ENCODE assay signal across 18 cellular contexts in genomic region chr12:46533723-46534122, GRCh38.
DNase-seq lines count a peak whose midpoint lies in the region; ATAC-seq and TF ChIP-seq lines count a peak whose summit lies in the region.
"Had no signal": no experiment of that assay in that cellular context is flagged by ENCODE, and none has a peak within 500 bp of the region (broad histone marks: within the 10 kb centered on the region; RNA-seq: fewer than 3 reads in every experiment).

No MANE protein-coding gene starts in this region.

- no peaks in the 10 kb centered on the region for H3K4me1 ChIP-seq in PC-3 (ENCODE audit: insufficient read depth, low read length)

- TF ChIP-seq CTCF in fibroblast of villous mesenchyme (IDR thresholded peaks at IDR 0.05; ENCODE audit: insufficient read depth, low read depth, low read length) (no peak), glutamatergic neuron (IDR thresholded peaks at IDR 0.05; ENCODE audit: partially characterized antibody, unreplicated experiment) (no peak), PC-3 (conservative IDR thresholded peaks at IDR 0.05; ENCODE audit: low read depth, low read length) (no peak)

- ATAC-seq in left ventricle myocardium superior, result peak; percentile 14
- ATAC-seq in left cardiac atrium, result no peak
- no peak for ATAC-seq in stimulated activated naive B cell treated with anti-CD40 and anti-IgM and Interleukin-4, amounts not matched to agents 10 μg/mL and 1 μg/mL and 100 μg/mL, for 72 hours (replicated peaks)
- no peak for ATAC-seq in PC-3
- ATAC-seq: CD8-positive, alpha-beta T cell had no signal

- intact Hi-C loops in left ventricle myocardium superior (cut with micrococcal nuclease) (no loop called here), left cardiac atrium (cut with DNase I) (no loop called here), PC-3 (cut with micrococcal nuclease) (no loop called here)

- H3K4me2 ChIP-seq in PC-3 (ENCODE audit: low read length), result no peak overlapping the region
- H3K4me2 ChIP-seq: BLaER1 treated with 17β-estradiol and CSF1 and Interleukin-3, amounts not matched to agents 10 nM and 100 nM had no signal

- no TSS peak for BruUV-seq in PC-3 (replicated peaks; lab: Mats Ljungman, UMichigan)

- H3K9me2 ChIP-seq in PC-3 (replicated peaks; ENCODE audit: low read length), result no peaks in the 10 kb centered on the region

- POLR2A ChIA-PET in PC-3 (lab: Charles Lee; ENCODE audit: unreplicated experiment), result no interaction called here

- H4K20me1 ChIP-seq in PC-3 (ENCODE audit: low read length), result no peaks in the 10 kb centered on the region
- H4K20me1 ChIP-seq: BLaER1 treated with 17β-estradiol and CSF1 and Interleukin-3, amounts not matched to agents 10 nM and 100 nM had no signal

- H3K27ac Mint-ChIP-seq in glutamatergic neuron (ENCODE audit: unreplicated experiment), result no peak overlapping the region
- no peak overlapping the region for H3K27ac Mint-ChIP-seq in stimulated activated naive B cell treated with anti-CD40 and anti-IgM and Interleukin-4, amounts not matched to agents 10 μg/mL and 1 μg/mL and 100 μg/mL, for 72 hours
- H3K27ac Mint-ChIP-seq: CD8-positive, alpha-beta T cell had no signal

- no peak overlapping the region for H2AFZ ChIP-seq in PC-3 (ENCODE audit: low read length)

- no peak overlapping the region for H3K9ac ChIP-seq in PC-3 (ENCODE audit: low read length)
- H3K9ac ChIP-seq: BLaER1 treated with 17β-estradiol and CSF1 and Interleukin-3, amounts not matched to agents 10 nM and 100 nM had no signal

- no peaks in the 10 kb centered on the region for H3K9me3 ChIP-seq in PC-3 (ENCODE audit: low read length)

- H3K4me3 Mint-ChIP-seq in glutamatergic neuron (ENCODE audit: unreplicated experiment), result no peak overlapping the region
- H3K4me3 Mint-ChIP-seq in stimulated activated naive B cell treated with anti-CD40 and anti-IgM and Interleukin-4, amounts not matched to agents 10 μg/mL and 1 μg/mL and 100 μg/mL, for 72 hours, result no peak overlapping the region
- H3K4me3 Mint-ChIP-seq: CD8-positive, alpha-beta T cell had no signal

- no peaks in the 10 kb centered on the region for H3K79me2 ChIP-seq in PC-3 (ENCODE audit: low read length)

- no peaks in the 10 kb centered on the region for H3K36me3 ChIP-seq in PC-3 (ENCODE audit: low read depth, low read length)

- H3K36me3 Mint-ChIP-seq in glutamatergic neuron (ENCODE audit: unreplicated experiment), result no peaks in the 10 kb centered on the region
- H3K36me3 Mint-ChIP-seq in stimulated activated naive B cell treated with anti-CD40 and anti-IgM and Interleukin-4, amounts not matched to agents 10 μg/mL and 1 μg/mL and 100 μg/mL, for 72 hours, result peaks cover 3 to 10% of the 10 kb centered on the region in 2 donors
- H3K36me3 Mint-ChIP-seq: CD8-positive, alpha-beta T cell had no signal

- CTCF ChIA-PET in PC-3 (lab: Charles Lee), result no interaction called here

- H3K27me3 ChIP-seq in PC-3 (ENCODE audit: low read length), result no peaks in the 10 kb centered on the region
- H3K27me3 ChIP-seq: BLaER1 treated with 17β-estradiol and CSF1 and Interleukin-3, amounts not matched to agents 10 nM and 100 nM had no signal

- no peaks in the 10 kb centered on the region for H3K4me1 Mint-ChIP-seq in glutamatergic neuron (ENCODE audit: low read depth, unreplicated experiment)
- peaks cover 10 to 16% of the 10 kb centered on the region in 2 donors for H3K4me1 Mint-ChIP-seq in stimulated activated naive B cell treated with anti-CD40 and anti-IgM and Interleukin-4, amounts not matched to agents 10 μg/mL and 1 μg/mL and 100 μg/mL, for 72 hours

- no peak overlapping the region for H3K27ac ChIP-seq in PC-3 (ENCODE audit: low read length)
- H3K27ac ChIP-seq: BLaER1 treated with 17β-estradiol and CSF1 and Interleukin-3, amounts not matched to agents 10 nM and 100 nM had no signal

- no peaks in the 10 kb centered on the region for H3K27me3 Mint-ChIP-seq in glutamatergic neuron (ENCODE audit: unreplicated experiment)
- no peaks in the 10 kb centered on the region for H3K27me3 Mint-ChIP-seq in stimulated activated naive B cell treated with anti-CD40 and anti-IgM and Interleukin-4, amounts not matched to agents 10 μg/mL and 1 μg/mL and 100 μg/mL, for 72 hours

- DNase-seq in left ventricle myocardium superior (no peak), left cardiac atrium (no peak), amniotic epithelial cell (ENCODE audit: low read depth) (peak; percentile 63), fibroblast of villous mesenchyme (ENCODE audit: low read depth) (peak; percentile 79), glutamatergic neuron (no peak), PC-3 (no peak), mesenteric fat pad (ENCODE audit: low spot score) (no peak)
- no peak for DNase-seq in stimulated activated naive B cell treated with anti-CD40 and anti-IgM and Interleukin-4, amounts not matched to agents 10 μg/mL and 1 μg/mL and 100 μg/mL, for 72 hours
- DNase-seq: CD8-positive, alpha-beta T cell; DMS53; KG1; NCI-H1105 treated with DMSO at 0.1 percent for 48 hours; NCI-H1694; NCI-H2107; NCI-H510A; NCI-H748 treated with DMSO at 0.1 percent for 48 hours; SHP77 had no signal

- H3K4me3 ChIP-seq in fibroblast of villous mesenchyme (ENCODE audit: low read depth, low read length) (no peak overlapping the region), PC-3 (ENCODE audit: low read length) (no peak overlapping the region)
- H3K4me3 ChIP-seq: BLaER1 treated with 17β-estradiol and CSF1 and Interleukin-3, amounts not matched to agents 10 nM and 100 nM had no signal

- peaks cover 2% of the 10 kb centered on the region for H3K9me3 Mint-ChIP-seq in glutamatergic neuron (ENCODE audit: unreplicated experiment)
- peaks cover 0 to 6% of the 10 kb centered on the region in 2 donors for H3K9me3 Mint-ChIP-seq in stimulated activated naive B cell treated with anti-CD40 and anti-IgM and Interleukin-4, amounts not matched to agents 10 μg/mL and 1 μg/mL and 100 μg/mL, for 72 hours

- H3F3A ChIP-seq in PC-3 (ENCODE audit: low read length, unreplicated experiment), result no peaks in the 10 kb centered on the region

Comparison
In these comparisons a context has a peak if more than half of its experiments do, and no peak if none do; other contexts are left out.
1. DNase-seq: peak in amniotic epithelial cell (single experiment) and fibroblast of villous mesenchyme (single experiment); none in left ventricle myocardium superior (single experiment), left cardiac atrium (single experiment), glutamatergic neuron (single experiment), stimulated activated naive B cell treated with anti-CD40 and anti-IgM and Interleukin-4, amounts not matched to agents 10 μg/mL and 1 μg/mL and 100 μg/mL, for 72 hours (single experiment), PC-3 (single experiment) and mesenteric fat pad (single experiment).